ENCODE assay signal across 14 cellular contexts in the genomic region with DNA sequence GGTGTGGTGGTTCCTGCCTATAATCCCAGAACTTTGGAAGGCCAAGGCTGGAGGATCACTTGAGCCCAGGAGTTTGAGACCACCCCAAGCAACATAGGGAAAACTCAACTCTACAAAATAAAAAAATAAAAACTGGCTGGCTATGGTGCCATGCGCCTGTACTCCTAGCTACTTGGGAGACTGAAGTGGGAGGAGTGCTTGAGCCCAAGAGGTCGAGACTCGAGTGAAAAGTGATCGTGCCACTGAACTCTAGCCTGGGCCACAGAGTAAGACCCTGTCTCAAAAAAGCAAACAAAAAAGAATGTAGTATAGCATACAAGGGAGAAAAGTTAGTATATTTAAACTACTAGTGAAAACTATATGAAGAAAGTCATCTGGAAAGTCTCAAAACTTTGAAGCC.
DNase-seq lines count a peak whose midpoint lies in the region; ATAC-seq and TF ChIP-seq lines count a peak whose summit lies in the region.
"Had no signal": no experiment of that assay in that cellular context is flagged by ENCODE, and none has a peak within 500 bp of the region (broad histone marks: within the 10 kb centered on the region; RNA-seq: fewer than 3 reads in every experiment).

No MANE protein-coding gene starts in this region.

- DNase-seq in CD4-positive, CD25-positive, alpha-beta regulatory T cell = no peak
- no peak for DNase-seq in CD8-positive, alpha-beta memory T cell
- no peak for DNase-seq in activated naive CD8-positive, alpha-beta T cell treated with anti-CD3 and anti-CD28 coated beads, Interleukin-2, amount 50 U/mL, for 24 hours
- DNase-seq in naive thymus-derived CD4-positive, alpha-beta T cell = no peak
- DNase-seq in NCI-H1105 (lab: John Stamatoyannopoulos, UW) = no peak
- DNase-seq: BE2C, KG1, NCI-H1092, NCI-H1694, NCI-H2171, SIG-M5 had no signal

- H3K9me3 ChIP-seq in CD4-positive, CD25-positive, alpha-beta regulatory T cell (ENCODE audit: control insufficient read depth in 2 of 2, low read length in 2 of 2) = no peaks in the 10 kb centered on the region
- no peaks in the 10 kb centered on the region for H3K9me3 ChIP-seq in CD8-positive, alpha-beta memory T cell (ENCODE audit: low read length)
- H3K9me3 ChIP-seq in naive thymus-derived CD4-positive, alpha-beta T cell (ENCODE audit: control insufficient read depth in 2 of 3, low read length in 3 of 3) = no peaks in the 10 kb centered on the region
- H3K9me3 ChIP-seq in gastroesophageal sphincter = no peaks in the 10 kb centered on the region
- H3K9me3 ChIP-seq: BE2C had no signal

- no peak for ATAC-seq in CD4-positive, CD25-positive, alpha-beta regulatory T cell (ENCODE audit: low read depth in 2 of 2)
- ATAC-seq in activated naive CD8-positive, alpha-beta T cell treated with anti-CD3 and anti-CD28 coated beads, Interleukin-2, amount 50 U/mL, for 24 hours = no peak
- ATAC-seq in naive thymus-derived CD4-positive, alpha-beta T cell = no peak
- ATAC-seq in gastroesophageal sphincter (no peak), GM18909 (IDR thresholded peaks at IDR 0.05; ENCODE audit: poor library complexity, unreplicated experiment) (no peak)

- H3K4me3 ChIP-seq in CD4-positive, CD25-positive, alpha-beta regulatory T cell (ENCODE audit: low read depth, low read length) = no peak overlapping the region
- no peak overlapping the region for H3K4me3 ChIP-seq in CD8-positive, alpha-beta memory T cell (ENCODE audit: low read length)
- no peak overlapping the region for H3K4me3 ChIP-seq in naive thymus-derived CD4-positive, alpha-beta T cell (ENCODE audit: low read length)
- H3K4me3 ChIP-seq in gastroesophageal sphincter = no peak overlapping the region

- H3K4me3 Mint-ChIP-seq in CD4-positive, CD25-positive, alpha-beta regulatory T cell = peak overlapping the region in 1 of 4 donors; percentile 1
- peak overlapping the region in 1 of 7 donors; percentile 13 for H3K4me3 Mint-ChIP-seq in CD8-positive, alpha-beta memory T cell
- H3K4me3 Mint-ChIP-seq in activated naive CD8-positive, alpha-beta T cell treated with anti-CD3 and anti-CD28 coated beads, Interleukin-2, amount 50 U/mL, for 24 hours = no peak overlapping the region
- peak overlapping the region in 3 of 10 donors; percentile 14 to 42 (median 37) for H3K4me3 Mint-ChIP-seq in naive thymus-derived CD4-positive, alpha-beta T cell

- peak overlapping the region; percentile 14 for H3K27ac ChIP-seq in CD4-positive, CD25-positive, alpha-beta regulatory T cell (ENCODE audit: insufficient read depth, low read length, poor library complexity, severe bottlenecking)
- no peak overlapping the region for H3K27ac ChIP-seq in CD8-positive, alpha-beta memory T cell (ENCODE audit: low read depth, low read length)
- peak overlapping the region; percentile 4 for H3K27ac ChIP-seq in naive thymus-derived CD4-positive, alpha-beta T cell (ENCODE audit: low read depth, low read length)
- H3K27ac ChIP-seq in gastroesophageal sphincter = no peak overlapping the region
- H3K27ac ChIP-seq: HL-60 had no signal

- no peaks in the 10 kb centered on the region for H3K9me3 Mint-ChIP-seq in CD4-positive, CD25-positive, alpha-beta regulatory T cell
- H3K9me3 Mint-ChIP-seq in CD8-positive, alpha-beta memory T cell = no peaks in the 10 kb centered on the region
- H3K9me3 Mint-ChIP-seq in activated naive CD8-positive, alpha-beta T cell treated with anti-CD3 and anti-CD28 coated beads, Interleukin-2, amount 50 U/mL, for 24 hours = no peaks in the 10 kb centered on the region
- H3K9me3 Mint-ChIP-seq in naive thymus-derived CD4-positive, alpha-beta T cell = no peaks in the 10 kb centered on the region

- no peak for TF ChIP-seq POLR2A in gastroesophageal sphincter (IDR thresholded peaks at IDR 0.05)

- H3K4me1 Mint-ChIP-seq in CD4-positive, CD25-positive, alpha-beta regulatory T cell = peaks cover 50 to 90% (median 65%) of the 10 kb centered on the region in 4 donors
- H3K4me1 Mint-ChIP-seq in CD8-positive, alpha-beta memory T cell = peaks cover 72 to 95% (median 91%) of the 10 kb centered on the region in 3 donors
- H3K4me1 Mint-ChIP-seq in activated naive CD8-positive, alpha-beta T cell treated with anti-CD3 and anti-CD28 coated beads, Interleukin-2, amount 50 U/mL, for 24 hours = peaks cover 70% of the 10 kb centered on the region
- H3K4me1 Mint-ChIP-seq in naive thymus-derived CD4-positive, alpha-beta T cell = peaks cover 41 to 89% (median 75%) of the 10 kb centered on the region in 7 donors

- POLR2A ChIA-PET in CD8-positive, alpha-beta memory T cell (lab: Charles Lee) = interaction anchor here (0.7 to 0.8 kb wide), 2 partner anchors 54 to 66 kb away, joined by 3 to 4 read pairs; a partner anchor contains a TSS
- POLR2A ChIA-PET in naive thymus-derived CD4-positive, alpha-beta T cell (lab: Charles Lee) = interaction anchor here (1.1 to 1.2 kb wide), 3 partner anchors 14 to 69 kb away, joined by 3 to 4 read pairs (median 3); no protein-coding TSS in a partner anchor

- H3K36me3 Mint-ChIP-seq in CD4-positive, CD25-positive, alpha-beta regulatory T cell = peaks cover 3% of the 10 kb centered on the region
- peaks cover 0 to 27% (median 0%) of the 10 kb centered on the region in 3 donors for H3K36me3 Mint-ChIP-seq in CD8-positive, alpha-beta memory T cell
- H3K36me3 Mint-ChIP-seq in activated naive CD8-positive, alpha-beta T cell treated with anti-CD3 and anti-CD28 coated beads, Interleukin-2, amount 50 U/mL, for 24 hours (ENCODE audit: low read depth) = peaks cover 14% of the 10 kb centered on the region
- peaks cover 0 to 5% (median 1%) of the 10 kb centered on the region in 5 donors for H3K36me3 Mint-ChIP-seq in naive thymus-derived CD4-positive, alpha-beta T cell

- H3K27me3 ChIP-seq in CD4-positive, CD25-positive, alpha-beta regulatory T cell (ENCODE audit: control insufficient read depth, insufficient read depth, low read length) = no peaks in the 10 kb centered on the region
- H3K27me3 ChIP-seq in CD8-positive, alpha-beta memory T cell (ENCODE audit: insufficient read depth, low read length, poor library complexity, severe bottlenecking) = no peaks in the 10 kb centered on the region
- H3K27me3 ChIP-seq in naive thymus-derived CD4-positive, alpha-beta T cell (ENCODE audit: control insufficient read depth in 2 of 2, insufficient read depth in 2 of 2, low read length in 2 of 2) = no peaks in the 10 kb centered on the region
- no peaks in the 10 kb centered on the region for H3K27me3 ChIP-seq in gastroesophageal sphincter
- H3K27me3 ChIP-seq: BE2C had no signal

- intact Hi-C loops in naive thymus-derived CD4-positive, alpha-beta T cell (cut with micrococcal nuclease) = loop anchor here in 1 of 2 donors (5.0 kb wide), 1 partner anchor 36 kb away; no protein-coding TSS in a partner anchor

- no peak for TF ChIP-seq EP300 in gastroesophageal sphincter (IDR thresholded peaks at IDR 0.05)

- peaks cover 22% of the 10 kb centered on the region for H3K36me3 ChIP-seq in CD4-positive, CD25-positive, alpha-beta regulatory T cell (ENCODE audit: control insufficient read depth, insufficient read depth, low read length)
- peaks cover 8% of the 10 kb centered on the region for H3K36me3 ChIP-seq in CD8-positive, alpha-beta memory T cell (ENCODE audit: insufficient read depth, low read length)
- H3K36me3 ChIP-seq in naive thymus-derived CD4-positive, alpha-beta T cell (ENCODE audit: control insufficient read depth in 2 of 3, insufficient read depth in 3 of 3, low read length in 3 of 3) = no peaks in the 10 kb centered on the region
- peaks cover 0 to 8% of the 10 kb centered on the region in 2 donors for H3K36me3 ChIP-seq in gastroesophageal sphincter

- TF ChIP-seq CTCF in gastroesophageal sphincter (IDR thresholded peaks at IDR 0.05) = no peak

- peak overlapping the region in 2 of 3 donors; percentile 44 to 67 for H3K27ac Mint-ChIP-seq in CD4-positive, CD25-positive, alpha-beta regulatory T cell
- peak overlapping the region in 6 of 8 donors; percentile 26 to 77 (median 46) for H3K27ac Mint-ChIP-seq in CD8-positive, alpha-beta memory T cell
- peak overlapping the region; percentile 8 for H3K27ac Mint-ChIP-seq in activated naive CD8-positive, alpha-beta T cell treated with anti-CD3 and anti-CD28 coated beads, Interleukin-2, amount 50 U/mL, for 24 hours
- peak overlapping the region in 8 of 9 donors; percentile 12 to 88 (median 64) for H3K27ac Mint-ChIP-seq in naive thymus-derived CD4-positive, alpha-beta T cell

- WGBS in gastroesophageal sphincter (ENCODE audit: low coverage in 1 of 2), 2 donors = 73 to 90% methylated on average over 4 of the region's 4 CpGs

- CTCF ChIA-PET in CD8-positive, alpha-beta memory T cell (lab: Charles Lee) = interaction anchor here (0.8 to 1.5 kb wide), 4 partner anchors 16 to 157 kb away, joined by 3 read pairs; no protein-coding TSS in a partner anchor
- CTCF ChIA-PET in naive thymus-derived CD4-positive, alpha-beta T cell (lab: Charles Lee) = interaction anchor here (0.9 to 2.7 kb wide), 2 partner anchors 68 to 154 kb away, joined by 3 to 20 read pairs; no protein-coding TSS in a partner anchor

- H3K27me3 Mint-ChIP-seq in CD4-positive, CD25-positive, alpha-beta regulatory T cell = no peaks in the 10 kb centered on the region
- H3K27me3 Mint-ChIP-seq in CD8-positive, alpha-beta memory T cell = no peaks in the 10 kb centered on the region
- no peaks in the 10 kb centered on the region for H3K27me3 Mint-ChIP-seq in activated naive CD8-positive, alpha-beta T cell treated with anti-CD3 and anti-CD28 coated beads, Interleukin-2, amount 50 U/mL, for 24 hours
- H3K27me3 Mint-ChIP-seq in naive thymus-derived CD4-positive, alpha-beta T cell = no peaks in the 10 kb centered on the region

- H3K4me1 ChIP-seq in CD4-positive, CD25-positive, alpha-beta regulatory T cell (ENCODE audit: control insufficient read depth, insufficient read depth, low read length, poor library complexity, severe bottlenecking) = peaks cover 55% of the 10 kb centered on the region
- peaks cover 44% of the 10 kb centered on the region for H3K4me1 ChIP-seq in CD8-positive, alpha-beta memory T cell (ENCODE audit: insufficient read depth, low read length)
- peaks cover 34 to 35% of the 10 kb centered on the region in 2 donors for H3K4me1 ChIP-seq in naive thymus-derived CD4-positive, alpha-beta T cell (ENCODE audit: control insufficient read depth in 2 of 2, insufficient read depth in 2 of 2, low read length in 2 of 2)
- H3K4me1 ChIP-seq in gastroesophageal sphincter = peaks cover 0 to 58% (median 1%) of the 10 kb centered on the region in 3 donors
- H3K4me1 ChIP-seq: BE2C had no signal

Comparison
In these comparisons a context has a peak if more than half of its experiments do, and no peak if none do; other contexts are left out.
1. H3K27ac ChIP-seq: peak in CD4-positive, CD25-positive, alpha-beta regulatory T cell (single experiment) and naive thymus-derived CD4-positive, alpha-beta T cell (single experiment); none in CD8-positive, alpha-beta memory T cell (single experiment) and gastroesophageal sphincter (0 of 4).
2. H3K27ac Mint-ChIP-seq: peak in every context shown above with its lines; median percentile 64 in naive thymus-derived CD4-positive, alpha-beta T cell; 56 in CD4-positive, CD25-positive, alpha-beta regulatory T cell; 46 in CD8-positive, alpha-beta memory T cell; 8 in activated naive CD8-positive, alpha-beta T cell treated with anti-CD3 and anti-CD28 coated beads, Interleukin-2, amount 50 U/mL, for 24 hours.